10 cellular contexts compared by ENCODE assay signal in the genomic region with DNA sequence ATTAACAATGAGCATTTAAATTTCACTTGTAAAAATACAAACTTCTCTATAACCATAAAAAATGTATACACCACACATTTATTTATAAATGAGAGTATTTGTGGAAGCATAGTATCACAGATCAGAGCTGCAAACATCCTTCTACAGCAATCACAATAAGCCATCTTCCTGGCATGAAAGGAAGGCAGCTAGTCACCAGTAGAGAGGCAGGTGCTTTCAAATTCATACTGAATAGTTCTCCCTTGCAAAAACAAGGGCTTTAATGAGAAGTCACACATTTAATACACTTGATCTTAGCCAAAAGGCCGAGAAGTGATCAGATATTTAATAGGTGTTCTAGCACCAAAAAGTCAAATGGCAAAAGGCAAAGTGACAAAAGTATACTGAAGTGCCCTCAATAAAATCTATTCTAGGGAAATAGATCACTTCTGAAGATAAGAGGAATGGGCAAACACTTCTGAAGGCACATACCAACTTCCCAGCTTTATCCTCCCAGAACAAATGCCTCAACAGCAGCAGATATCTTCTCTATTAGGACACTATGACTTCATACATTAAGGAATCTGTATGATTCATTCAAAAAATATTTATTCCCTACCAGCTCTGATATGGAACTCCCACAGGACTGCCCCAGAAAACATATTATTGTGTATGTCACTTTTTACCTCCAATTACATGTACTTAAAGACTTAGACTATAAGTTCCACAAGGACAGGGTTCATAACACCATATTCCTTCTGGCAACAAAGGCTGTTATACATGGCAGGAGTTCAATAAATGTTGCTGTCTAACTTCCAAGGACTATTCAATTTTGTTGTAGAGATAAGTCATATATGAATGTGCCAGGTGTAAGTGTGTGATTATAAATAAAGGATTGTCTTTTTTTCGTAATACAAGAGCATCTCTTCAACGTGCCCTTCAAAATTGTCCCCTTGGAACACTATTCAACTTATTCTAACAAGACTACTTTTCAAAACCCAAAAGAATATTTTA. TPM values are rescaled to one million over a fixed set of nuclear protein-coding genes. Genes with fewer than 3 reads are reported as not detected.
DNase-seq lines count a peak whose midpoint lies in the region; ATAC-seq and TF ChIP-seq lines count a peak whose summit lies in the region.
"Had no signal": no experiment of that assay in that cellular context is flagged by ENCODE, and none has a peak within 500 bp of the region (broad histone marks: within the 10 kb centered on the region; RNA-seq: fewer than 3 reads in every experiment).

No MANE protein-coding gene starts in this region.

- H3K79me2 ChIP-seq in GM23248 (ENCODE audit: insufficient read depth), result peaks cover 93% of the 10 kb centered on the region

- H3K4me1 Mint-ChIP-seq in nephron progenitor cell (peaks cover 19% of the 10 kb centered on the region), T-cell (peaks cover 15 to 26% (median 23%) of the 10 kb centered on the region in 3 donors)

- H2AFZ ChIP-seq in GM23248, result no peak overlapping the region

- H3F3A ChIP-seq in GM23248 (ENCODE audit: insufficient read depth), result peaks cover 22% of the 10 kb centered on the region

- DNase-seq in GM23248, result peak; percentile 82
- DNase-seq in SJSA1 (ENCODE audit: low read depth in 1 of 2, low spot score in 2 of 2), result peak; percentile 43 to 79
- DNase-seq in fibroblast of the conjunctiva (ENCODE audit: low read depth), result peak; percentile 21
- no peak for DNase-seq in sigmoid colon
- no peak for DNase-seq in nephron progenitor cell
- no peak for DNase-seq in T-cell
- DNase-seq: H7 had no signal

- H3K27me3 ChIP-seq in GM23248 (replicated peaks; ENCODE audit: insufficient read depth) (no peaks in the 10 kb centered on the region), SJSA1 (replicated peaks) (no peaks in the 10 kb centered on the region), sigmoid colon (no peaks in the 10 kb centered on the region)

- TF ChIP-seq EP300 in sigmoid colon (IDR thresholded peaks at IDR 0.05), result no peak

- H3K27ac ChIP-seq in GM23248, result peak overlapping the region; percentile 39
- H3K27ac ChIP-seq in SJSA1, result peak overlapping the region; percentile 60
- peak overlapping the region in 3 of 4 donors; percentile 1 to 69 (median 41) for H3K27ac ChIP-seq in sigmoid colon

- no peaks in the 10 kb centered on the region for H4K20me1 ChIP-seq in GM23248 (ENCODE audit: insufficient read depth)

- H3K9me3 ChIP-seq in GM23248 (ENCODE audit: low read depth) (no peaks in the 10 kb centered on the region), SJSA1 (replicated peaks) (no peaks in the 10 kb centered on the region), sigmoid colon (no peaks in the 10 kb centered on the region)

- H3K27me3 Mint-ChIP-seq in nephron progenitor cell (ENCODE audit: low read depth, poor library complexity) (no peaks in the 10 kb centered on the region), T-cell (no peaks in the 10 kb centered on the region)
- H3K27me3 Mint-ChIP-seq: activated naive CD8-positive, alpha-beta T cell had no signal

- no peak overlapping the region for H3K27ac Mint-ChIP-seq in nephron progenitor cell
- no peak overlapping the region for H3K27ac Mint-ChIP-seq in T-cell
- H3K27ac Mint-ChIP-seq: activated naive CD8-positive, alpha-beta T cell had no signal

- ATAC-seq in HG03095 (IDR thresholded peaks at IDR 0.05; ENCODE audit: unreplicated experiment) (no peak), GM18907 (IDR thresholded peaks at IDR 0.05; ENCODE audit: unreplicated experiment) (no peak), T-cell (replicated peaks in 1 of 4) (no peak)

- peaks cover 13% of the 10 kb centered on the region for H3K36me3 Mint-ChIP-seq in nephron progenitor cell (ENCODE audit: low read depth)
- peaks cover 23% of the 10 kb centered on the region for H3K36me3 Mint-ChIP-seq in T-cell

- H3K4me3 Mint-ChIP-seq in nephron progenitor cell (no peak overlapping the region), T-cell (no peak overlapping the region)
- H3K4me3 Mint-ChIP-seq: activated naive CD8-positive, alpha-beta T cell had no signal

- H3K36me3 ChIP-seq in GM23248 (ENCODE audit: low read depth) (peaks cover 7% of the 10 kb centered on the region; the same call in 1 of the 2 replicates), SJSA1 (peaks cover 4% of the 10 kb centered on the region; the same call in 1 of the 2 replicates), sigmoid colon (peaks cover 0 to 8% (median 0%) of the 10 kb centered on the region in 4 donors)

- TF ChIP-seq POLR2A in sigmoid colon (IDR thresholded peaks at IDR 0.05), result no peak

- whole genome bisulfite sequencing in GM23248 (ENCODE audit: low coverage in 1 of 2, low lambda C conversion rate in 2 of 2, missing lambda C conversion rate in 2 of 2), 2 experiments, result 77 to 88% methylated on average over 3 of the region's 3 CpGs
- 76 to 86% methylated on average over 3 of the region's 3 CpGs for WGBS in sigmoid colon, 2 donors

- H3K4me3 ChIP-seq in GM23248 (peak overlapping the region; percentile 11; the same call in 1 of the 2 replicates), SJSA1 (no peak overlapping the region), sigmoid colon (no peak overlapping the region)

- intact Hi-C loops in sigmoid colon (cut with DNase I), result no loop called here

- POLR2A ChIA-PET in T-cell (lab: Charles Lee), result interaction anchor here in 1 of 2 donors (0.6 kb wide), 1 partner anchor 401 kb away, joined by 8 read pairs; no protein-coding TSS in a partner anchor

- in situ Hi-C loops in GM23248 (cut with MboI), result no loop called here

- H3K9me2 ChIP-seq in GM23248 (ENCODE audit: insufficient read depth), result no peaks in the 10 kb centered on the region

- TF ChIP-seq CTCF in sigmoid colon (IDR thresholded peaks at IDR 0.05) (no peak), nephron progenitor cell (IDR thresholded peaks at IDR 0.05) (no peak)

- peaks cover 25% of the 10 kb centered on the region for H3K4me1 ChIP-seq in GM23248 (ENCODE audit: insufficient read depth)
- peaks cover 27% of the 10 kb centered on the region for H3K4me1 ChIP-seq in SJSA1 (replicated peaks)
- peaks cover 0 to 19% (median 13%) of the 10 kb centered on the region in 4 donors for H3K4me1 ChIP-seq in sigmoid colon

- CTCF ChIA-PET in T-cell (lab: Charles Lee), result no interaction called here

- peak overlapping the region; percentile 66 for H3K4me2 ChIP-seq in GM23248 (ENCODE audit: unreplicated experiment)

- no peak overlapping the region for H3K9ac ChIP-seq in GM23248

- H3K9me3 Mint-ChIP-seq in nephron progenitor cell (no peaks in the 10 kb centered on the region), T-cell (no peaks in the 10 kb centered on the region)

RNA-seq across cellular contexts. Expression of a gene that starts 31.7 kb away (rescaled TPM):
- total RNA-seq in GM23248 (2014; rRNA removed; shearing (Covaris generic)), result 74.5 and 75.1 TPM in 2 replicates
- polyA plus RNA-seq in GM23248 (2016; fragmentation: Nextera tagmentation; extraction: Ambion mirVana) (65.5 and 68.5 TPM in 2 replicates), sigmoid colon (10 to 100 TPM; 37.2 to 62.4 (median 37.2) TPM)
- 76.2 and 88.5 TPM in 2 replicates for total RNA-seq in SJSA1 (2014; rRNA removed; shearing (Covaris generic))
- total RNA-seq in sigmoid colon (100 to 1,000 TPM in 1 of 4 donors, 10 to 100 TPM in 3; 84.3 to 155 (median 88.2) TPM), T-cell (10 to 100 TPM; 50.2 to 60.3 (median 55.6) TPM)

Comparison
In these comparisons a context has a peak if more than half of its experiments do, and no peak if none do; other contexts are left out.
1. DNase-seq: peak in GM23248 (single experiment), SJSA1 (2 of 2) and fibroblast of the conjunctiva (single experiment); none in sigmoid colon (single experiment), nephron progenitor cell (single experiment) and T-cell (0 of 34).
2. Peak in every context shown above with its lines, with median percentiles within 50 percentile points of each other: H3K27ac ChIP-seq.